Comparison of ENCODE assay signal across 15 cellular contexts in the genomic region with DNA sequence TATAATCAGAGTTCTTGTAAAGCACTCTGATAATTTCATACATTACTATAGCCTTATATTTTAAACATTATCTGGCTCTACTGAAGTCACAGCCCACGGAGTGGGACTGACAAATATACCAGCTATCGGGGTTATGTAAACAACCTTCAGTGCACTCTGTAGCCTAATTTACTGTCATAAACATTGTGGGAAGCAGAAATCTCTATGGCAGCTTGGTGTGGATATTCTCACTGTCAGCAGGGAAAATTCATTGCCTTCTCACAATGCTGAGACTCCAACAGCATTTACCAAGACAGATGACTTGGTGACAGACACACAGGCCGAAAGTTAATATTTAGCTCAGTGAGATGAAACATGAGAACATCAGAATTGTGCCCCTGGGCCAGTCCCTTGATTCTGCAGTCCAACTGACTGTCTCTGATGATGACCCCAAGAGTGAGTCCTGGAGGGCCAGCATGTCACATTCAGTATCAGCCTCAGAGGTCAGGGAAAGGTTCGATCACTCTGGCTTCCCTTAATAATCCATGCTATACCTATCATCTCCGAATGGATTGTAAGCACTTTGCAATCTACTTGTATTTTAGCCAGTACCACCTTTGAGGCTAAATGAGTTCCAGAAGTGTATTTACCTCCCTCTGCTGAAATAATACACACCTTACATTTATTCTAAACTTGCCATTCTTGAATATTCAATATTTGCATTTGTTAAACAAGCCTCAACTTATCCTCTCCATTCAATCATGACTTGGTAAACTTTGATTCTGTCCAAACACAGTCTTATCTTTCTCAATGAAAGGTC.
DNase-seq lines count a peak whose midpoint lies in the region; ATAC-seq and TF ChIP-seq lines count a peak whose summit lies in the region.
"Had no signal": no experiment of that assay in that cellular context is flagged by ENCODE, and none has a peak within 500 bp of the region (broad histone marks: within the 10 kb centered on the region; RNA-seq: fewer than 3 reads in every experiment).

No MANE protein-coding gene starts in this region.

- in situ Hi-C loops in GM13976 (cut with MboI; ENCODE audit: low sequenced_read_pairs, unreplicated experiment): no loop called here

- H3K9ac ChIP-seq in HUES48 (ENCODE audit: low read depth, low read length) (no peak overlapping the region), mesendoderm (ENCODE audit: low read length) (no peak overlapping the region)

- intact Hi-C loops in Calu3 (cut with micrococcal nuclease; ENCODE audit: unreplicated experiment): loop anchor here (1.0 to 10.0 kb wide), 2 partner anchors 34 to 140 kb away; no protein-coding TSS in a partner anchor
- intact Hi-C loops in head of caudate nucleus (cut with DNase I): no loop called here

- peaks cover 2% of the 10 kb centered on the region for H3K9me3 Mint-ChIP-seq in Calu3 (ENCODE audit: low read depth, unreplicated experiment)
- H3K9me3 Mint-ChIP-seq in activated naive CD8-positive, alpha-beta T cell treated with anti-CD3 and anti-CD28 coated beads for 36 hours: no peaks in the 10 kb centered on the region
- H3K9me3 Mint-ChIP-seq: activated naive CD4-positive, alpha-beta T cell treated with anti-CD3 and anti-CD28 coated beads, Interleukin-2, amount 10 ng/mL, durations not matched to agents 7 days and 5 days had no signal

- H3K4me1 Mint-ChIP-seq in Calu3 (ENCODE audit: low read depth, unreplicated experiment): peaks cover 36% of the 10 kb centered on the region
- no peaks in the 10 kb centered on the region for H3K4me1 Mint-ChIP-seq in activated naive CD8-positive, alpha-beta T cell treated with anti-CD3 and anti-CD28 coated beads for 36 hours
- H3K4me1 Mint-ChIP-seq: activated naive CD4-positive, alpha-beta T cell treated with anti-CD3 and anti-CD28 coated beads, Interleukin-2, amount 10 ng/mL, durations not matched to agents 7 days and 5 days had no signal

- peak overlapping the region; percentile 59 for H3K27ac Mint-ChIP-seq in Calu3 (ENCODE audit: unreplicated experiment)
- H3K27ac Mint-ChIP-seq in activated naive CD8-positive, alpha-beta T cell treated with anti-CD3 and anti-CD28 coated beads for 36 hours: no peak overlapping the region
- H3K27ac Mint-ChIP-seq: activated naive CD4-positive, alpha-beta T cell treated with anti-CD3 and anti-CD28 coated beads, Interleukin-2, amount 10 ng/mL, durations not matched to agents 7 days and 5 days had no signal

- no peak overlapping the region for H4K8ac ChIP-seq in mesendoderm (ENCODE audit: low read depth, low read length)

- no peaks in the 10 kb centered on the region for H3K9me3 ChIP-seq in HUES48 (ENCODE audit: control insufficient read depth, insufficient read depth, low read length)
- H3K9me3 ChIP-seq: prostate gland had no signal

- H3K4me3 ChIP-seq in HUES48 (ENCODE audit: low read depth, low read length) (no peak overlapping the region), mesendoderm (ENCODE audit: low read length) (no peak overlapping the region)
- H3K4me3 ChIP-seq: prostate gland, SK-N-MC had no signal

- no peak overlapping the region for H2BK5ac ChIP-seq in mesendoderm (ENCODE audit: low read length)

- H3K27me3 ChIP-seq in HUES48 (ENCODE audit: control insufficient read depth, insufficient read depth, low read length): no peaks in the 10 kb centered on the region
- no peaks in the 10 kb centered on the region for H3K27me3 ChIP-seq in mesendoderm (ENCODE audit: insufficient read depth, low read length, poor library complexity)

- no peak overlapping the region for H3K4me2 ChIP-seq in mesendoderm (ENCODE audit: low read length)

- H3K27ac ChIP-seq in HUES48 (ENCODE audit: low read depth, low read length): peak overlapping the region; percentile 36
- H3K27ac ChIP-seq in VCaP: peak overlapping the region; percentile 83
- H3K27ac ChIP-seq in mesendoderm (ENCODE audit: low read depth, low read length): no peak overlapping the region
- H3K27ac ChIP-seq: prostate gland, SK-N-MC had no signal

- no peaks in the 10 kb centered on the region for H3K79me1 ChIP-seq in mesendoderm (ENCODE audit: low read length)

- H3K36me3 ChIP-seq in HUES48 (ENCODE audit: control insufficient read depth, insufficient read depth, low read length) (no peaks in the 10 kb centered on the region), mesendoderm (ENCODE audit: control insufficient read depth, insufficient read depth, low read length) (no peaks in the 10 kb centered on the region)
- H3K36me3 ChIP-seq: prostate gland had no signal

- no peaks in the 10 kb centered on the region for H3K36me3 Mint-ChIP-seq in Calu3 (ENCODE audit: insufficient read depth, unreplicated experiment)
- no peaks in the 10 kb centered on the region for H3K36me3 Mint-ChIP-seq in activated naive CD8-positive, alpha-beta T cell treated with anti-CD3 and anti-CD28 coated beads for 36 hours
- H3K36me3 Mint-ChIP-seq: activated naive CD4-positive, alpha-beta T cell treated with anti-CD3 and anti-CD28 coated beads, Interleukin-2, amount 10 ng/mL, durations not matched to agents 7 days and 5 days had no signal

- WGBS in mesendoderm (ENCODE audit: extremely low coverage, insufficient coverage, low lambda C conversion rate): no CpG with 5 or more reads among the region's 5 CpGs

- TF ChIP-seq CTCF in Calu3 (IDR thresholded peaks at IDR 0.05; ENCODE audit: unreplicated experiment): no peak
- no peak; the same call in 1 of the 2 replicates for TF ChIP-seq CTCF in VCaP (conservative IDR thresholded peaks at IDR 0.05)
- no peak for TF ChIP-seq CTCF in GM13976 (IDR thresholded peaks at IDR 0.05; ENCODE audit: borderline replicate concordance, control extremely low read depth, extremely low read depth, insufficient read depth, missing control alignments)

- H2BK120ac ChIP-seq in mesendoderm (ENCODE audit: low read depth, low read length): no peak overlapping the region

- CTCF ChIA-PET in Calu3 (lab: Charles Lee): interaction anchor here (0.7 to 2.4 kb wide), 7 partner anchors 10 to 160 kb away, joined by 3 to 9 read pairs (median 4); no protein-coding TSS in a partner anchor

- no peaks in the 10 kb centered on the region for H3K27me3 Mint-ChIP-seq in Calu3 (ENCODE audit: unreplicated experiment)
- peaks cover 39% of the 10 kb centered on the region for H3K27me3 Mint-ChIP-seq in activated naive CD8-positive, alpha-beta T cell treated with anti-CD3 and anti-CD28 coated beads for 36 hours

- no peak overlapping the region for H4K5ac ChIP-seq in mesendoderm (ENCODE audit: low read length)

- H3K79me2 ChIP-seq in mesendoderm (ENCODE audit: control insufficient read depth, insufficient read depth, low read length): no peaks in the 10 kb centered on the region

- no peak overlapping the region for H2AK5ac ChIP-seq in mesendoderm (ENCODE audit: low read length)

- ATAC-seq in GM19023 (IDR thresholded peaks at IDR 0.05; ENCODE audit: unreplicated experiment): no peak

- H3K4me3 Mint-ChIP-seq in Calu3 (ENCODE audit: low read depth, unreplicated experiment): peak overlapping the region; percentile 36
- no peak overlapping the region for H3K4me3 Mint-ChIP-seq in activated naive CD8-positive, alpha-beta T cell treated with anti-CD3 and anti-CD28 coated beads for 36 hours
- H3K4me3 Mint-ChIP-seq: activated naive CD4-positive, alpha-beta T cell treated with anti-CD3 and anti-CD28 coated beads, Interleukin-2, amount 10 ng/mL, durations not matched to agents 7 days and 5 days had no signal

- BruUV-seq in Calu3 (replicated peaks; lab: Mats Ljungman, UMichigan): no TSS peak

- peak overlapping the region; percentile 16 for H3K4ac ChIP-seq in mesendoderm (ENCODE audit: low read depth, low read length)

- H2BK15ac ChIP-seq in mesendoderm (replicated peaks; ENCODE audit: low read depth): no peak overlapping the region

- peak; percentile 39 for DNase-seq in Calu3
- no peak for DNase-seq in mesendoderm
- no peak for DNase-seq in GM13976 (ENCODE audit: low spot score)
- DNase-seq in head of caudate nucleus: no peak
- DNase-seq in activated naive CD8-positive, alpha-beta T cell treated with anti-CD3 and anti-CD28 coated beads for 36 hours: no peak
- DNase-seq: activated CD4-positive, alpha-beta T cell treated with anti-CD3 and anti-CD28 coated beads for 48 hours; activated naive CD4-positive, alpha-beta T cell treated with anti-CD3 and anti-CD28 coated beads, Interleukin-2, amount 10 ng/mL, durations not matched to agents 7 days and 5 days; cortex of kidney; DMS 273 treated with DMSO at 0.1 percent for 48 hours; substantia nigra had no signal

- H3K23ac ChIP-seq in mesendoderm (ENCODE audit: low read length): no peak overlapping the region

- H3K18ac ChIP-seq in mesendoderm (ENCODE audit: low read length): no peak overlapping the region

- H3K4me1 ChIP-seq in HUES48 (ENCODE audit: control insufficient read depth, insufficient read depth, low read length): no peaks in the 10 kb centered on the region
- H3K4me1 ChIP-seq in mesendoderm (ENCODE audit: control insufficient read depth, low read depth, low read length): no peaks in the 10 kb centered on the region
- H3K4me1 ChIP-seq: prostate gland had no signal

- no peak overlapping the region for H3K56ac ChIP-seq in mesendoderm (ENCODE audit: low read length)
